In genomic region chr6:134061440-134061839, GRCh38 we compare ENCODE assay signal across 22 cellular contexts. TPM values are rescaled to one million over a fixed set of nuclear protein-coding genes. Genes with fewer than 3 reads are reported as not detected.
DNase-seq lines count a peak whose midpoint lies in the region; ATAC-seq and TF ChIP-seq lines count a peak whose summit lies in the region.
"Had no signal": no experiment of that assay in that cellular context is flagged by ENCODE, and none has a peak within 500 bp of the region (broad histone marks: within the 10 kb centered on the region; RNA-seq: fewer than 3 reads in every experiment).

No MANE protein-coding gene starts in this region.

- no peak overlapping the region for H3K27ac Mint-ChIP-seq in GM23338
- H3K27ac Mint-ChIP-seq in T-cell, result no peak overlapping the region
- no peak overlapping the region for H3K27ac Mint-ChIP-seq in Caco-2 (ENCODE audit: unreplicated experiment)
- H3K27ac Mint-ChIP-seq: CD14-positive monocyte had no signal

- H2BK120ac ChIP-seq in mesenchymal stem cell (ENCODE audit: low read depth, low read length), result no peak overlapping the region

- no TSS peak for BruUV-seq in Caco-2 (replicated peaks; lab: Mats Ljungman, UMichigan)

- H3K18ac ChIP-seq in mesenchymal stem cell (ENCODE audit: low read depth in 1 of 2, low read length in 2 of 2), result no peak overlapping the region

- H2BK12ac ChIP-seq in mesenchymal stem cell (ENCODE audit: low read length in 2 of 2), result peak overlapping the region; percentile 4 to 77

- no peaks in the 10 kb centered on the region for H3K9me3 ChIP-seq in mesenchymal stem cell (ENCODE audit: control insufficient read depth, low read length)
- H3K9me3 ChIP-seq in Caco-2, result no peaks in the 10 kb centered on the region
- H3K9me3 ChIP-seq: Peyer's patch had no signal

- H3K4me1 ChIP-seq in GM23338 (ENCODE audit: insufficient read depth), result peaks cover 24% of the 10 kb centered on the region
- H3K4me1 ChIP-seq in mesenchymal stem cell (ENCODE audit: control insufficient read depth, insufficient read depth, low read depth, low read length), result peaks cover 11% of the 10 kb centered on the region
- peaks cover 10% of the 10 kb centered on the region for H3K4me1 ChIP-seq in Caco-2
- H3K4me1 ChIP-seq: Peyer's patch had no signal

- ATAC-seq in GM23338 (no peak), T-cell (replicated peaks in 1 of 4) (no peak)

- no peak overlapping the region for H3K23ac ChIP-seq in mesenchymal stem cell (ENCODE audit: low read length in 2 of 2)

- H3K14ac ChIP-seq in mesenchymal stem cell (ENCODE audit: low read length in 2 of 2), result no peak overlapping the region

- H3K4me3 ChIP-seq in GM23338, result no peak overlapping the region
- no peak overlapping the region for H3K4me3 ChIP-seq in mesenchymal stem cell (ENCODE audit: insufficient read depth in 1 of 2, low read depth in 1 of 2, low read length in 2 of 2)
- no peak overlapping the region for H3K4me3 ChIP-seq in Caco-2 (ENCODE audit: low read depth, low read length)
- H3K4me3 ChIP-seq: Peyer's patch had no signal

- H3F3A ChIP-seq in GM23338 (replicated peaks; ENCODE audit: low read depth), result 0 out of 2 replicates have a peak, but pooled peaks cover 3% of the 10 kb centered on the region

- H3K79me1 ChIP-seq in mesenchymal stem cell (replicated peaks; ENCODE audit: low read length, poor library complexity, severe bottlenecking), result no peaks in the 10 kb centered on the region

- no peaks in the 10 kb centered on the region for H3K36me3 ChIP-seq in GM23338 (ENCODE audit: insufficient read depth)
- no peaks in the 10 kb centered on the region for H3K36me3 ChIP-seq in mesenchymal stem cell (ENCODE audit: control insufficient read depth in 1 of 2, insufficient read depth in 2 of 2, low read depth in 1 of 2, low read length in 2 of 2)
- H3K36me3 ChIP-seq in Caco-2 (ENCODE audit: control insufficient read depth, insufficient read depth, low read length), result no peaks in the 10 kb centered on the region
- H3K36me3 ChIP-seq: Peyer's patch had no signal

- H3K27ac ChIP-seq in GM23338 (ENCODE audit: low read depth), result 0 out of 2 replicates have a peak overlapping the region, but pooled peaks have one; percentile 86
- H3K27ac ChIP-seq in RWPE1, result peak overlapping the region; percentile 24; the same call in 1 of the 2 replicates
- H3K27ac ChIP-seq in mesenchymal stem cell (ENCODE audit: low read length, poor library complexity, severe bottlenecking), result no peak overlapping the region
- H3K27ac ChIP-seq: 22Rv1, Peyer's patch had no signal

- no peak overlapping the region for H3K9ac ChIP-seq in mesenchymal stem cell (ENCODE audit: low read length)

- intact Hi-C loops in Caco-2 (cut with micrococcal nuclease; ENCODE audit: unreplicated experiment), result loop anchor here (5.0 kb wide), 1 partner anchor 44 kb away; no protein-coding TSS in a partner anchor

- H2BK5ac ChIP-seq in mesenchymal stem cell (ENCODE audit: low read depth, low read length, poor library complexity, severe bottlenecking), result no peak overlapping the region

- no peaks in the 10 kb centered on the region for H3K36me3 Mint-ChIP-seq in GM23338 (ENCODE audit: low read depth)
- no peaks in the 10 kb centered on the region for H3K36me3 Mint-ChIP-seq in T-cell
- no peaks in the 10 kb centered on the region for H3K36me3 Mint-ChIP-seq in Caco-2 (ENCODE audit: insufficient read depth, unreplicated experiment)
- H3K36me3 Mint-ChIP-seq: CD14-positive monocyte had no signal

- H3K4me3 Mint-ChIP-seq in GM23338 (no peak overlapping the region), T-cell (no peak overlapping the region), Caco-2 (ENCODE audit: unreplicated experiment) (no peak overlapping the region)
- H3K4me3 Mint-ChIP-seq: CD14-positive monocyte had no signal

- no peaks in the 10 kb centered on the region for H3K79me2 ChIP-seq in GM23338 (replicated peaks; ENCODE audit: insufficient read depth)

- H3K4ac ChIP-seq in mesenchymal stem cell (ENCODE audit: low read depth in 1 of 2, low read length in 2 of 2), result peak overlapping the region in 1 of 2 experiments; percentile 64

- no peaks in the 10 kb centered on the region for H4K20me1 ChIP-seq in GM23338 (replicated peaks; ENCODE audit: insufficient read depth)

- H4K8ac ChIP-seq in mesenchymal stem cell (ENCODE audit: low read length), result no peak overlapping the region

- H3K4me2 ChIP-seq in GM23338 (no peak overlapping the region), mesenchymal stem cell (ENCODE audit: low read length, poor library complexity, severe bottlenecking) (no peak overlapping the region)

- H3K27me3 ChIP-seq in GM23338 (ENCODE audit: insufficient read depth) (no peaks in the 10 kb centered on the region), mesenchymal stem cell (ENCODE audit: control insufficient read depth in 1 of 2, insufficient read depth in 1 of 2, low read length in 2 of 2) (no peaks in the 10 kb centered on the region), Caco-2 (replicated peaks; ENCODE audit: control insufficient read depth, insufficient read depth, low read length) (no peaks in the 10 kb centered on the region)
- H3K27me3 ChIP-seq: Peyer's patch had no signal

- whole genome bisulfite sequencing in mesenchymal stem cell, result 91% methylated on average over 5 of the region's 5 CpGs

- TF ChIP-seq CTCF in GM23338 (conservative IDR thresholded peaks at IDR 0.05; ENCODE audit: low read depth in 2 of 2), result no peak
- TF ChIP-seq CTCF in RWPE1 (conservative IDR thresholded peaks at IDR 0.05; ENCODE audit: low read depth), result no peak
- TF ChIP-seq CTCF in Caco-2 (IDR thresholded peaks at IDR 0.05; ENCODE audit: insufficient read depth in 1 of 2, low read depth in 1 of 2, low read length in 1 of 2, severe bottlenecking in 1 of 2, unreplicated experiment in 1 of 2), result no peak

- CTCF ChIA-PET in RWPE1 (lab: Yijun Ruan, JAX), result interaction anchor here (1.3 kb wide), 1 partner anchor 36 kb away, joined by 5 read pairs; no protein-coding TSS in a partner anchor
- CTCF ChIA-PET in T-cell (lab: Charles Lee), result interaction anchor here (0.6 to 7.7 kb wide), 6 partner anchors 12 to 139 kb away, joined by 3 to 85 read pairs (median 16); no protein-coding TSS in a partner anchor
- CTCF ChIA-PET in Caco-2 (lab: Charles Lee), result no interaction called here

- H2BK15ac ChIP-seq in mesenchymal stem cell (ENCODE audit: low read depth, poor library complexity, severe bottlenecking), result no peak overlapping the region

- H3K9me2 ChIP-seq in GM23338 (ENCODE audit: insufficient read depth), result no peaks in the 10 kb centered on the region

- H3K4me1 Mint-ChIP-seq in GM23338 (peaks cover 50% of the 10 kb centered on the region), T-cell (peaks cover 0 to 1% (median 0%) of the 10 kb centered on the region in 3 donors), Caco-2 (ENCODE audit: low read depth, unreplicated experiment) (peaks cover 11% of the 10 kb centered on the region)
- H3K4me1 Mint-ChIP-seq: CD14-positive monocyte had no signal

- H3K9me3 Mint-ChIP-seq in GM23338, result no peaks in the 10 kb centered on the region
- no peaks in the 10 kb centered on the region for H3K9me3 Mint-ChIP-seq in T-cell
- no peaks in the 10 kb centered on the region for H3K9me3 Mint-ChIP-seq in Caco-2 (ENCODE audit: unreplicated experiment)
- H3K9me3 Mint-ChIP-seq: CD14-positive monocyte had no signal

- H3K27me3 Mint-ChIP-seq in GM23338 (ENCODE audit: insufficient read depth, low read depth, poor library complexity), result peaks cover 5% of the 10 kb centered on the region
- H3K27me3 Mint-ChIP-seq in T-cell, result peaks cover 0 to 5% of the 10 kb centered on the region in 2 donors
- no peaks in the 10 kb centered on the region for H3K27me3 Mint-ChIP-seq in Caco-2 (ENCODE audit: insufficient read depth, unreplicated experiment)

- POLR2A ChIA-PET in RWPE1 (lab: Yijun Ruan, JAX; ENCODE audit: low non-redundant PET) (no interaction called here), T-cell (lab: Charles Lee) (no interaction called here), Caco-2 (lab: Charles Lee) (no interaction called here)

- H4K91ac ChIP-seq in mesenchymal stem cell (ENCODE audit: low read length), result no peak overlapping the region

- peak overlapping the region; percentile 31 for H2AK5ac ChIP-seq in mesenchymal stem cell (ENCODE audit: low read length, severe bottlenecking)

- H2AFZ ChIP-seq in GM23338 (no peak overlapping the region), mesenchymal stem cell (ENCODE audit: low read depth, low read length) (no peak overlapping the region)

- DNase-seq in NCI-H82 (lab: John Stamatoyannopoulos, UW) (peak; percentile 8), NCI-H82 treated with DMSO at 0.1 percent for 48 hours (lab: John Stamatoyannopoulos, UW; ENCODE audit: unreplicated experiment) (no peak), GM23338 (ENCODE audit: low spot score) (no peak), RWPE1 (ENCODE audit: low spot score) (no peak), mesenchymal stem cell (no peak), T-cell (no peak), Caco-2 (no peak), mesenteric fat pad (ENCODE audit: low spot score) (no peak)
- DNase-seq: AML-193, DMS 273 treated with DMSO at 0.1 percent for 48 hours, DND-41, GF-D8, GOT3, KBM-7, NCI-H1105 treated with DMSO at 0.1 percent for 48 hours, NCI-H1694, NCI-H2081 treated with DMSO at 0.1 percent for 48 hours, NCI-H526, Peyer's patch, SHP77 had no signal

TF ChIP-seq in GM23338, 12 proteins besides CTCF, POLR2A, EP300 and RAD21 (continues in another document):
- TF ChIP-seq STAT1 (IDR thresholded peaks at IDR 0.05; ENCODE audit: unreplicated experiment) (no peak), NANOG (IDR thresholded peaks at IDR 0.05; ENCODE audit: borderline replicate concordance) (no peak)

RNA-seq across cellular contexts. Expression of gene SLC2A12, which starts 9.0 kb away (rescaled TPM):
- total RNA-seq in GM23338 (2014; rRNA removed; shearing (Covaris generic)), result 4.8 and 4.9 TPM in 2 replicates
- 2.8 and 2.9 TPM in 2 replicates for polyA plus RNA-seq in GM23338 (2016; fragmentation: Nextera tagmentation; extraction: Ambion mirVana)
- polyA plus RNA-seq in mesenchymal stem cell (2013, experiment 1 of 2), result 1.6 TPM
- polyA plus RNA-seq in mesenchymal stem cell (2013, experiment 2 of 2), result 1.7 TPM
- total RNA-seq in T-cell, result under 1 TPM in 1 of 5 donors, not detected in 4; 0.06 TPM
- 0.14 TPM in 1 of 2 replicates, not detected in the other for total RNA-seq in Caco-2 (2022)
- total RNA-seq in mesenteric fat pad, result 0.13 TPM
